1 cellular context compared by ENCODE assay signal in the genomic region with DNA sequence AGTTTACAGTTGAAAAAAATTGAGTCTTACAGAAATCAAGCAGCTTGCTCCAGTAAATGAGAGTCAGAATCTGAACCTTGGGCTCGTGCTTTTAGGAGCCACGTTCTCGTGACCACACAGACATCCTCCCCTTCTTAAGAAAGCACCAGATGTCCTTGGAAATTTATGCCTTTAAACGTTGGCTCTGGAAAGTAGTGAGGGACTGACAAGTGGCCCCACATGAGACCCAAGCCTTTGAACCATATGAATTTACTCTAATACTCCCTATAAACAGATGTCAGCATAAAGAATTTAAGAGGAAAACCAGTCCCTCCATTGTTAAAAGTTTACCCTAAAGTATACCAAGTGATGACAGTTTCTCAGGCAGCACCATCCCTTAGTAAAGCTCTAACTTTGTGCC.
TF ChIP-seq lines count a peak whose summit lies in the region.

No MANE protein-coding gene starts in this region.

TF ChIP-seq in H1, 55 proteins besides CTCF, POLR2A, EP300 and RAD21:
- TF ChIP-seq CREB1 (IDR thresholded peaks at IDR 0.05) (no peak), GTF2F1 (IDR thresholded peaks at IDR 0.05; ENCODE audit: borderline replicate concordance, low read depth, low read length) (no peak), JUND (IDR thresholded peaks at IDR 0.05; ENCODE audit: low read length) (no peak), FOSL1 (IDR thresholded peaks at IDR 0.05; ENCODE audit: insufficient read depth, low read depth, low read length) (no peak), SP4 (IDR thresholded peaks at IDR 0.05; ENCODE audit: low read length) (no peak), TAF1 (IDR thresholded peaks at IDR 0.05; ENCODE audit: low read depth, low read length) (no peak), GABPA (IDR thresholded peaks at IDR 0.05; ENCODE audit: borderline replicate concordance, insufficient read depth, low read length) (no peak), EZH2 (IDR thresholded peaks at IDR 0.05; ENCODE audit: low read depth, low read length, severe bottlenecking) (no peak), ZNF274 (IDR thresholded peaks at IDR 0.05; ENCODE audit: borderline replicate concordance, extremely low read depth, low read length) (no peak), TBP (IDR thresholded peaks at IDR 0.05; ENCODE audit: low read depth, low read length) (no peak), EGR1 (IDR thresholded peaks at IDR 0.05; ENCODE audit: borderline replicate concordance, low read depth, low read length) (no peak), MAFK (IDR thresholded peaks at IDR 0.05; ENCODE audit: low read depth, low read length) (no peak)
